ENCODE assay signal across 34 cellular contexts in genomic region chrX:672931-673330, GRCh38. TPM values are rescaled to one million over a fixed set of nuclear protein-coding genes. Genes with fewer than 3 reads are reported as not detected.
"Had no signal": no experiment of that assay in that cellular context is flagged by ENCODE, and none has a peak within 500 bp of the region (broad histone marks: within the 10 kb centered on the region; RNA-seq: fewer than 3 reads in every experiment).

No MANE protein-coding gene starts in this region.

- H3K9me3 ChIP-seq: ascending aorta, neutrophil, ovary, right lobe of liver, upper lobe of left lung had no signal

- H3K4me1 ChIP-seq: ascending aorta, right lobe of liver, upper lobe of left lung had no signal

- H3K27me3 ChIP-seq: ascending aorta, cardiac muscle cell, ovary, right lobe of liver, upper lobe of left lung had no signal

- DNase-seq: activated CD4-positive, alpha-beta memory T cell treated with anti-CD3 and anti-CD28 coated beads, Interleukin-2, amount 10 ng/mL, durations not matched to agents 7 days and 5 days; activated CD4-positive, alpha-beta T cell treated with anti-CD3 and anti-CD28 coated beads for 1 hour; activated CD4-positive, alpha-beta T cell treated with anti-CD3 and anti-CD28 coated beads, Interleukin-2, amount 10 ng/mL, durations not matched to agents 7 days and 5 days; activated CD8-positive, alpha-beta memory T cell treated with anti-CD3 and anti-CD28 coated beads, Interleukin-2, amount 50 U/mL, for 48 hours; activated gamma-delta T cell; activated naive CD4-positive, alpha-beta T cell treated with anti-CD3 and anti-CD28 coated beads, Interleukin-2, amount 10 ng/mL, durations not matched to agents 7 days and 5 days; activated naive CD8-positive, alpha-beta T cell treated with anti-CD3 and anti-CD28 coated beads, Interleukin-2, amount 10 ng/mL, durations not matched to agents 7 days and 5 days; activated T-cell treated with anti-CD3 and anti-CD28 coated beads, Interleukin-2, amount 50 U/mL, for 24 hours; cerebellar nuclear complex; dorsolateral prefrontal cortex; effector memory CD8-positive, alpha-beta T cell; head of caudate nucleus; hippocampal formation; kidney; left colon; mammary epithelial cell; ovary; right lobe of liver; stimulated activated CD4-positive, alpha-beta T cell treated with anti-CD3 and anti-CD28 coated beads, Interleukin-4, amount 100 ng/mL, for 24 hours; stimulated activated naive CD8-positive, alpha-beta T cell treated with anti-CD3 and anti-CD28 coated beads, Interleukin-15, amount 100 ng/mL, for 72 hours; substantia nigra; upper lobe of left lung had no signal

- H3K27ac ChIP-seq: ascending aorta, cardiac muscle cell, coronary artery, dorsolateral prefrontal cortex, neutrophil, ovary, right lobe of liver, upper lobe of left lung had no signal

- H3K36me3 ChIP-seq: ascending aorta, cardiac muscle cell, neutrophil, ovary, right lobe of liver, upper lobe of left lung had no signal

- H3K4me3 ChIP-seq: ascending aorta, cardiac muscle cell, coronary artery, dorsolateral prefrontal cortex, ovary, right lobe of liver, upper lobe of left lung had no signal

- FAIRE-seq: endothelial cell of umbilical vein, kidney had no signal

RNA-seq across cellular contexts. Expression of gene SHOX, which starts 42.3 kb away (rescaled TPM):
- total RNA-seq: activated CD4-positive, alpha-beta memory T cell treated with anti-CD3 and anti-CD28 coated beads, Interleukin-2, amount 10 ng/mL, durations not matched to agents 7 days and 5 days; activated CD4-positive, alpha-beta T cell treated with anti-CD3 and anti-CD28 coated beads, Interleukin-2, amount 10 ng/mL, durations not matched to agents 7 days and 5 days; activated naive CD8-positive, alpha-beta T cell treated with anti-CD3 and anti-CD28 coated beads, Interleukin-2, amount 10 ng/mL, durations not matched to agents 7 days and 5 days; ascending aorta; cardiac muscle cell; endothelial cell of umbilical vein; fibroblast of lung; fibroblast of villous mesenchyme; kidney; liver; mammary epithelial cell; mucosa of gallbladder; progenitor cell of endocrine pancreas; renal cortical epithelial cell; right lobe of liver; upper lobe of left lung had no signal
- polyA plus RNA-seq: cardiac muscle cell, endothelial cell of umbilical vein, esophagus, fibroblast of lung, liver, mammary epithelial cell, ovary had no signal
